Comparison of ENCODE assay signal across 9 cellular contexts in genomic region chr14:24196071-24197061, GRCh38. TPM values are rescaled to one million over a fixed set of nuclear protein-coding genes. Genes with fewer than 3 reads are reported as not detected.
DNase-seq lines count a peak whose midpoint lies in the region; ATAC-seq and TF ChIP-seq lines count a peak whose summit lies in the region.
"Had no signal": no experiment of that assay in that cellular context is flagged by ENCODE, and none has a peak within 500 bp of the region (broad histone marks: within the 10 kb centered on the region; RNA-seq: fewer than 3 reads in every experiment).

No MANE protein-coding gene starts in this region.

- ATAC-seq in GM23338 (peak; percentile 27), right lobe of liver (peak; percentile 33 to 45 (median 40)), upper lobe of left lung (ENCODE audit: low FRiP score in 2 of 2) (peak; percentile 39 to 53)
- ATAC-seq in central memory CD8-positive, alpha-beta T cell (replicated peaks; ENCODE audit: extremely low read depth, poor library complexity, severe bottlenecking) = no peak

- H3K4me1 ChIP-seq in GM23338 (ENCODE audit: insufficient read depth) (peaks cover 6% of the 10 kb centered on the region; the same call in 1 of the 2 replicates), right lobe of liver (peaks cover 0 to 40% (median 7%) of the 10 kb centered on the region in 4 donors), upper lobe of left lung (peaks cover 26 to 41% (median 30%) of the 10 kb centered on the region in 4 donors)

- intact Hi-C loops in right lobe of liver (cut with DNase I) = no loop called here

- H3K4me3 Mint-ChIP-seq in GM23338 = peak overlapping the region; percentile 91
- peak overlapping the region; percentile 89 for H3K4me3 Mint-ChIP-seq in central memory CD8-positive, alpha-beta T cell

- H3K9me3 ChIP-seq in right lobe of liver (no peaks in the 10 kb centered on the region), upper lobe of left lung (no peaks in the 10 kb centered on the region)

- H3K79me2 ChIP-seq in GM23338 (replicated peaks; ENCODE audit: insufficient read depth) = 0 out of 2 replicates have a peak, but pooled peaks cover 6% of the 10 kb centered on the region

- H3K4me3 ChIP-seq in GM23338 (peak overlapping the region; percentile 95), right lobe of liver (peak overlapping the region; percentile 90 to 96 (median 94)), upper lobe of left lung (peak overlapping the region; percentile 65 to 87 (median 79))

- H4K20me1 ChIP-seq in GM23338 (replicated peaks; ENCODE audit: insufficient read depth) = no peaks in the 10 kb centered on the region; the same call in 1 of the 2 replicates

- H3K27me3 Mint-ChIP-seq in GM23338 (ENCODE audit: insufficient read depth, low read depth, poor library complexity) = peaks cover 18% of the 10 kb centered on the region
- H3K27me3 Mint-ChIP-seq in central memory CD8-positive, alpha-beta T cell = no peaks in the 10 kb centered on the region

- H3K27ac Mint-ChIP-seq in GM23338 = peak overlapping the region; percentile 63
- peak overlapping the region; percentile 98 for H3K27ac Mint-ChIP-seq in central memory CD8-positive, alpha-beta T cell (ENCODE audit: low read depth)

- DNase-seq in NCI-H1417 (lab: John Stamatoyannopoulos, UW) (peak in 2 of 3 experiments; percentile 40 to 73), NCI-H1417 treated with DMSO at 0.1 percent for 48 hours (lab: John Stamatoyannopoulos, UW) (no peak), GM23338 (ENCODE audit: low spot score) (peak; percentile 57), NAMALWA (ENCODE audit: low spot score) (peak; percentile 74), right lobe of liver (no peak), upper lobe of left lung (no peak), NCI-H2081 treated with DMSO at 0.1 percent for 48 hours (lab: John Stamatoyannopoulos, UW) (no peak)
- DNase-seq in central memory CD8-positive, alpha-beta T cell (ENCODE audit: low spot score in 2 of 2) = no peak

- H3K27me3 ChIP-seq in GM23338 (ENCODE audit: insufficient read depth) = no peaks in the 10 kb centered on the region
- no peaks in the 10 kb centered on the region for H3K27me3 ChIP-seq in right lobe of liver
- no peaks in the 10 kb centered on the region for H3K27me3 ChIP-seq in upper lobe of left lung

- TF ChIP-seq POLR2A in right lobe of liver (IDR thresholded peaks at IDR 0.05) (no peak), upper lobe of left lung (IDR thresholded peaks at IDR 0.05) (no peak)

- TF ChIP-seq CTCF in GM23338 (conservative IDR thresholded peaks at IDR 0.05; ENCODE audit: low read depth in 2 of 2) (no peak), right lobe of liver (IDR thresholded peaks at IDR 0.05) (no peak), upper lobe of left lung (IDR thresholded peaks at IDR 0.05) (no peak)

- H3K9me2 ChIP-seq in GM23338 (ENCODE audit: insufficient read depth) = no peaks in the 10 kb centered on the region

- peak overlapping the region; percentile 90 for H2AFZ ChIP-seq in GM23338

- H3K27ac ChIP-seq in GM23338 (ENCODE audit: low read depth) (peak overlapping the region; percentile 97; the same call in 1 of the 2 replicates), right lobe of liver (peak overlapping the region; percentile 97 to 99 (median 98)), upper lobe of left lung (peak overlapping the region; percentile 97 to 100 (median 99))

- H3K36me3 ChIP-seq in GM23338 (ENCODE audit: insufficient read depth) (0 out of 2 replicates have a peak, but pooled peaks cover 4% of the 10 kb centered on the region), right lobe of liver (peaks cover 0 to 9% (median 0%) of the 10 kb centered on the region in 4 donors), upper lobe of left lung (peaks cover 0 to 32% (median 11%) of the 10 kb centered on the region in 4 donors)

- TF ChIP-seq EP300 in upper lobe of left lung (IDR thresholded peaks at IDR 0.05) = no peak

- H3K4me2 ChIP-seq in GM23338 = peak overlapping the region; percentile 90

- peaks cover 26% of the 10 kb centered on the region for H3K4me1 Mint-ChIP-seq in GM23338
- H3K4me1 Mint-ChIP-seq in central memory CD8-positive, alpha-beta T cell = peaks cover 57% of the 10 kb centered on the region

- H3K9me3 Mint-ChIP-seq in GM23338 = peaks cover 21% of the 10 kb centered on the region
- H3K9me3 Mint-ChIP-seq in central memory CD8-positive, alpha-beta T cell = no peaks in the 10 kb centered on the region

- peaks cover 19% of the 10 kb centered on the region for H3F3A ChIP-seq in GM23338 (replicated peaks; ENCODE audit: low read depth)

- H3K36me3 Mint-ChIP-seq in GM23338 (ENCODE audit: low read depth) = peaks cover 58% of the 10 kb centered on the region
- peaks cover 42% of the 10 kb centered on the region for H3K36me3 Mint-ChIP-seq in central memory CD8-positive, alpha-beta T cell (ENCODE audit: insufficient read depth)

- 30% methylated on average over 28 of the region's 33 CpGs for WGBS in right lobe of liver (ENCODE audit: insufficient coverage, low coverage, low lambda C conversion rate, missing lambda C conversion rate)
- WGBS in upper lobe of left lung, 2 donors = 37 to 39% methylated on average over 28 to 30 of the region's 33 CpGs

TF ChIP-seq in GM23338, 12 proteins besides CTCF, POLR2A, EP300 and RAD21:
- TF ChIP-seq JUNB (IDR thresholded peaks at IDR 0.05; ENCODE audit: unreplicated experiment) (no peak), STAT1 (IDR thresholded peaks at IDR 0.05; ENCODE audit: unreplicated experiment) (no peak), NANOG (IDR thresholded peaks at IDR 0.05; ENCODE audit: borderline replicate concordance) (no peak), ZNF331 (CRISPR knock-in tag; IDR thresholded peaks at IDR 0.05; ENCODE audit: low read depth) (no peak), POLR2AphosphoS5 (IDR thresholded peaks at IDR 0.05; ENCODE audit: low read depth) (no peak)
- TF ChIP-seq, protein P1, sequence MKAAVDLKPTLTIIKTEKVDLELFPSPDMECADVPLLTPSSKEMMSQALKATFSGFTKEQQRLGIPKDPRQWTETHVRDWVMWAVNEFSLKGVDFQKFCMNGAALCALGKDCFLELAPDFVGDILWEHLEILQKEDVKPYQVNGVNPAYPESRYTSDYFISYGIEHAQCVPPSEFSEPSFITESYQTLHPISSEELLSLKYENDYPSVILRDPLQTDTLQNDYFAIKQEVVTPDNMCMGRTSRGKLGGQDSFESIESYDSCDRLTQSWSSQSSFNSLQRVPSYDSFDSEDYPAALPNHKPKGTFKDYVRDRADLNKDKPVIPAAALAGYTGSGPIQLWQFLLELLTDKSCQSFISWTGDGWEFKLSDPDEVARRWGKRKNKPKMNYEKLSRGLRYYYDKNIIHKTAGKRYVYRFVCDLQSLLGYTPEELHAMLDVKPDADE (IDR thresholded peaks at IDR 0.05) = no peak
- TF ChIP-seq, protein P2, sequence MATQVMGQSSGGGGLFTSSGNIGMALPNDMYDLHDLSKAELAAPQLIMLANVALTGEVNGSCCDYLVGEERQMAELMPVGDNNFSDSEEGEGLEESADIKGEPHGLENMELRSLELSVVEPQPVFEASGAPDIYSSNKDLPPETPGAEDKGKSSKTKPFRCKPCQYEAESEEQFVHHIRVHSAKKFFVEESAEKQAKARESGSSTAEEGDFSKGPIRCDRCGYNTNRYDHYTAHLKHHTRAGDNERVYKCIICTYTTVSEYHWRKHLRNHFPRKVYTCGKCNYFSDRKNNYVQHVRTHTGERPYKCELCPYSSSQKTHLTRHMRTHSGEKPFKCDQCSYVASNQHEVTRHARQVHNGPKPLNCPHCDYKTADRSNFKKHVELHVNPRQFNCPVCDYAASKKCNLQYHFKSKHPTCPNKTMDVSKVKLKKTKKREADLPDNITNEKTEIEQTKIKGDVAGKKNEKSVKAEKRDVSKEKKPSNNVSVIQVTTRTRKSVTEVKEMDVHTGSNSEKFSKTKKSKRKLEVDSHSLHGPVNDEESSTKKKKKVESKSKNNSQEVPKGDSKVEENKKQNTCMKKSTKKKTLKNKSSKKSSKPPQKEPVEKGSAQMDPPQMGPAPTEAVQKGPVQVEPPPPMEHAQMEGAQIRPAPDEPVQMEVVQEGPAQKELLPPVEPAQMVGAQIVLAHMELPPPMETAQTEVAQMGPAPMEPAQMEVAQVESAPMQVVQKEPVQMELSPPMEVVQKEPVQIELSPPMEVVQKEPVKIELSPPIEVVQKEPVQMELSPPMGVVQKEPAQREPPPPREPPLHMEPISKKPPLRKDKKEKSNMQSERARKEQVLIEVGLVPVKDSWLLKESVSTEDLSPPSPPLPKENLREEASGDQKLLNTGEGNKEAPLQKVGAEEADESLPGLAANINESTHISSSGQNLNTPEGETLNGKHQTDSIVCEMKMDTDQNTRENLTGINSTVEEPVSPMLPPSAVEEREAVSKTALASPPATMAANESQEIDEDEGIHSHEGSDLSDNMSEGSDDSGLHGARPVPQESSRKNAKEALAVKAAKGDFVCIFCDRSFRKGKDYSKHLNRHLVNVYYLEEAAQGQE (IDR thresholded peaks at IDR 0.05; ENCODE audit: unreplicated experiment) = no peak

RNA-seq across cellular contexts. Expression of gene TM9SF1, which starts 1.1 kb away (rescaled TPM):
- total RNA-seq in GM23338 (2014; rRNA removed; shearing (Covaris generic)) = 25.6 and 27.5 TPM in 2 replicates
- polyA plus RNA-seq in GM23338 (2016; fragmentation: Nextera tagmentation; extraction: Ambion mirVana) = 10.7 and 12.6 TPM in 2 replicates
- total RNA-seq in right lobe of liver (10 to 100 TPM; 32.1 to 49.8 (median 41.2) TPM), upper lobe of left lung (10 to 100 TPM; 15.7 to 75.4 (median 53.8) TPM)

RNA-seq across cellular contexts. Expression of gene IPO4, which starts 7.8 kb away (rescaled TPM):
- 84.2 and 105 TPM in 2 replicates for total RNA-seq in GM23338 (2014; rRNA removed; shearing (Covaris generic))
- 34.2 and 34.3 TPM in 2 replicates for polyA plus RNA-seq in GM23338 (2016; fragmentation: Nextera tagmentation; extraction: Ambion mirVana)
- total RNA-seq in right lobe of liver (10 to 100 TPM; 17.9 to 44.0 (median 23.0) TPM), upper lobe of left lung (10 to 100 TPM; 20.8 to 50.3 (median 35.2) TPM)

RNA-seq across cellular contexts. Expression of gene TSSK4, which starts 9.1 kb away (rescaled TPM):
- 0.66 and 1.0 TPM in 2 replicates for total RNA-seq in GM23338 (2014; rRNA removed; shearing (Covaris generic))
- 0.70 and 0.84 TPM in 2 replicates for polyA plus RNA-seq in GM23338 (2016; fragmentation: Nextera tagmentation; extraction: Ambion mirVana)
- total RNA-seq in right lobe of liver (under 1 TPM in 2 of 6 experiments, not detected in 4; 0.29 TPM), upper lobe of left lung (1 to 10 TPM in 1 of 6 donors, not detected in 5; 1.3 TPM)
- total RNA-seq: dermis microvascular lymphatic vessel endothelial cell had no signal

RNA-seq across cellular contexts. Expression of gene CHMP4A, which starts 16.9 kb away (rescaled TPM):
- 10.6 and 19.3 TPM in 2 replicates for total RNA-seq in GM23338 (2014; rRNA removed; shearing (Covaris generic))
- polyA plus RNA-seq in GM23338 (2016; fragmentation: Nextera tagmentation; extraction: Ambion mirVana) = 30.1 and 36.9 TPM in 2 replicates
- total RNA-seq in right lobe of liver = 10 to 100 TPM; 11.9 to 28.9 (median 17.1) TPM
- total RNA-seq in upper lobe of left lung = 100 to 1,000 TPM in 1 of 6 donors, 10 to 100 TPM in 5; 39.9 to 112 (median 61.5) TPM

RNA-seq across cellular contexts. Expression of gene MDP1, which starts 19.5 kb away (rescaled TPM):
- total RNA-seq in GM23338 (2014; rRNA removed; shearing (Covaris generic)) = 9.6 and 9.8 TPM in 2 replicates
- polyA plus RNA-seq in GM23338 (2016; fragmentation: Nextera tagmentation; extraction: Ambion mirVana) = 24.7 and 31.1 TPM in 2 replicates
- total RNA-seq in right lobe of liver (1 to 10 TPM; 3.7 to 6.3 (median 4.9) TPM), upper lobe of left lung (10 to 100 TPM in 4 of 6 donors, 1 to 10 TPM in 2; 8.1 to 21.1 (median 12.7) TPM)

Comparison
In these comparisons a context has a peak if more than half of its experiments do, and no peak if none do; other contexts are left out.
1. DNase-seq: peak in NCI-H1417 (2 of 3), GM23338 (single experiment) and NAMALWA (single experiment); none in NCI-H1417 treated with DMSO at 0.1 percent for 48 hours (single experiment), central memory CD8-positive, alpha-beta T cell (0 of 2), right lobe of liver (0 of 3), upper lobe of left lung (0 of 2) and NCI-H2081 treated with DMSO at 0.1 percent for 48 hours (single experiment).
2. Peak in every context shown above with its lines, with median percentiles within 50 percentile points of each other: H3K27ac ChIP-seq and H3K4me3 ChIP-seq.